Comparison of ENCODE assay signal across 18 cellular contexts in the genomic region with DNA sequence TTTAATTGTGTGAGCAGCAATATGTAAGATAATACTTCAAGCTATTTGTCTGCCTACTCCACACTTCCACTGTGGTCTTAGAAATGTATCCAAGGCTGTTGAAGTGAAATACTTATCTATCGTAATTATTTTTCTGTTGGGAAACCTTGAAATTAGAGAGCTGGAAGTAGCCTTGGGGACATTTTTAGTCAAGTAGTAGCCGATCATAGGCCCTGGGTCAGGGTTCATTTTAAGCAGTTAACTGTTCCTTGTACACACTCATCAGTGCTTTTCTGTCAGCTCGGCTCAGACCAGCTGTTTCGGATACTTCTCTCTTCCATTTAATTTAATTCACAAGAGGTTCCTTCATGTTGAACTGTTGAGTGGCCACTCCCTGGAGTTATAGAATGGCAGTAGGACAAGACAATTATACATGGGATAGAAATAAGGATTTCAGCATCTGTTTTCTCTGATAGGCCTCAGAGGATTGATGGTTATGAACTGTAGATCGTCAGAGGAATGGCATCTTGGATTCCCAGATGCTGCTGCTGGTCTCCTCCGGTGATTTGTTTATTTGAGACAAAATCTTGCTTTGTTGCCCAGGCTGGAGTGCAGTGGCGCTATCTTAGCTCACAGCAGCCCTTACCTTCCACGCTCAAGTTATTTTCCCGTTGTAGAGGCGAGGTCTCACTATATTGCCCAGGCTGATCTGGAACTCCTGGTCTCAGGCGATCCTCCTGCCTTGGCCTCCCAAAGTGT. TPM values are rescaled to one million over a fixed set of nuclear protein-coding genes. Genes with fewer than 3 reads are reported as not detected.
DNase-seq lines count a peak whose midpoint lies in the region; ATAC-seq, FAIRE-seq and TF ChIP-seq lines count a peak whose summit lies in the region.
"Had no signal": no experiment of that assay in that cellular context is flagged by ENCODE, and none has a peak within 500 bp of the region (broad histone marks: within the 10 kb centered on the region; RNA-seq: fewer than 3 reads in every experiment).

No MANE protein-coding gene starts in this region.

- no peak for ATAC-seq in HepG2

- intact Hi-C loops in MCF 10A (cut with micrococcal nuclease): no loop called here
- intact Hi-C loops in breast epithelium (cut with DNase I; ENCODE audit: low total_unique reads): no loop called here
- intact Hi-C loops in adrenal gland (cut with DNase I): no loop called here
- intact Hi-C loops in HepG2 (cut with micrococcal nuclease; ENCODE audit: unreplicated experiment): no loop called here
- intact Hi-C loops in activated CD4-positive, alpha-beta memory T cell treated with anti-CD3 and anti-CD28 coated beads for 36 hours (cut with micrococcal nuclease): no loop called here

- H3K4me3 Mint-ChIP-seq in MCF 10A (ENCODE audit: unreplicated experiment): no peak overlapping the region
- no peak overlapping the region for H3K4me3 Mint-ChIP-seq in activated CD4-positive, alpha-beta memory T cell treated with anti-CD3 and anti-CD28 coated beads for 36 hours
- H3K4me3 Mint-ChIP-seq: neural progenitor cell had no signal

- no peak for FAIRE-seq in HepG2 (lab: Jason Lieb, UNC)
- FAIRE-seq: GM12892, GM19239 had no signal

- peak overlapping the region in 1 of 2 donors; percentile 53 for H3K27ac ChIP-seq in breast epithelium
- H3K27ac ChIP-seq in adrenal gland: peak overlapping the region in 3 of 5 donors; percentile 22 to 49 (median 43)
- H3K27ac ChIP-seq in HepG2 (ENCODE audit: extremely low read length, insufficient read depth, low read length): no peak overlapping the region
- peak overlapping the region; percentile 82 for H3K27ac ChIP-seq in suprapubic skin
- no peak overlapping the region for H3K27ac ChIP-seq in WERI-Rb-1
- H3K27ac ChIP-seq: A549, neural progenitor cell had no signal

- H3K36me3 Mint-ChIP-seq in MCF 10A (ENCODE audit: insufficient read depth, unreplicated experiment): peaks cover 4% of the 10 kb centered on the region
- peaks cover 1% of the 10 kb centered on the region for H3K36me3 Mint-ChIP-seq in activated CD4-positive, alpha-beta memory T cell treated with anti-CD3 and anti-CD28 coated beads for 36 hours

- no peak overlapping the region for H3K4me2 ChIP-seq in HepG2 (ENCODE audit: low read depth, low read length)
- H3K4me2 ChIP-seq: A549, neural progenitor cell had no signal

- TF ChIP-seq EP300 in HepG2 (IDR thresholded peaks at IDR 0.05; ENCODE audit: low read depth in 2 of 2, low read length in 2 of 2) (no peak), HepG2 (CRISPR knock-in tag; IDR thresholded peaks at IDR 0.05; ENCODE audit: borderline replicate concordance) (no peak), suprapubic skin (IDR thresholded peaks at IDR 0.05) (no peak)

- no peaks in the 10 kb centered on the region for H3K9me3 ChIP-seq in breast epithelium
- H3K9me3 ChIP-seq in adrenal gland (replicated peaks in 1 of 3): no peaks in the 10 kb centered on the region
- H3K9me3 ChIP-seq in HepG2 (ENCODE audit: low read length): no peaks in the 10 kb centered on the region
- no peaks in the 10 kb centered on the region for H3K9me3 ChIP-seq in suprapubic skin
- no peaks in the 10 kb centered on the region for H3K9me3 ChIP-seq in WERI-Rb-1 (ENCODE audit: severe bottlenecking)
- H3K9me3 ChIP-seq: A549, tibial nerve had no signal

- TF ChIP-seq POLR2A in breast epithelium (IDR thresholded peaks at IDR 0.05) (no peak), adrenal gland (IDR thresholded peaks at IDR 0.05) (no peak), HepG2 (IDR thresholded peaks at IDR 0.05; ENCODE audit: insufficient read depth in 1 of 2, low read depth in 2 of 2, low read length in 2 of 2) (no peak), suprapubic skin (IDR thresholded peaks at IDR 0.05) (no peak)

- H3K27me3 Mint-ChIP-seq in MCF 10A (ENCODE audit: insufficient read depth, unreplicated experiment): no peaks in the 10 kb centered on the region
- H3K27me3 Mint-ChIP-seq in activated CD4-positive, alpha-beta memory T cell treated with anti-CD3 and anti-CD28 coated beads for 36 hours: no peaks in the 10 kb centered on the region

- TF ChIP-seq RAD21 in HepG2 (CRISPR knock-in tag; IDR thresholded peaks at IDR 0.05): no peak

- H3K9ac ChIP-seq in HepG2 (ENCODE audit: insufficient read depth, low read depth, low read length): no peak overlapping the region
- H3K9ac ChIP-seq: neural progenitor cell had no signal

- in situ Hi-C loops in HepG2 (cut with HindIII; ENCODE audit: extremely low pct_ligation_motif_present, low pct_unique_long_range_greater_than_20kb): no loop called here

- H3K36me3 ChIP-seq in breast epithelium (no peaks in the 10 kb centered on the region), adrenal gland (replicated peaks in 1 of 2) (no peaks in the 10 kb centered on the region), HepG2 (replicated peaks in 1 of 2; ENCODE audit: control insufficient read depth in 1 of 2, insufficient read depth in 2 of 2, low read length in 2 of 2) (no peaks in the 10 kb centered on the region; a peak in 2 of 5 replicates), suprapubic skin (no peaks in the 10 kb centered on the region), WERI-Rb-1 (no peaks in the 10 kb centered on the region)
- H3K36me3 ChIP-seq: neural progenitor cell, tibial nerve had no signal

- TF ChIP-seq CTCF in MCF 10A (IDR thresholded peaks at IDR 0.05; ENCODE audit: unreplicated experiment): no peak
- TF ChIP-seq CTCF in breast epithelium (IDR thresholded peaks at IDR 0.05): no peak
- no peak for TF ChIP-seq CTCF in adrenal gland (IDR thresholded peaks at IDR 0.05)
- no peak for TF ChIP-seq CTCF in HepG2 (CRISPR knock-in tag; IDR thresholded peaks at IDR 0.05)
- no peak for TF ChIP-seq CTCF in suprapubic skin (IDR thresholded peaks at IDR 0.05)
- no peak for TF ChIP-seq CTCF in WERI-Rb-1 (IDR thresholded peaks at IDR 0.05; ENCODE audit: low read depth, low read length)

- H3K4me1 ChIP-seq in breast epithelium (peaks cover 0 to 5% of the 10 kb centered on the region in 2 donors), adrenal gland (replicated peaks in 1 of 2) (peaks cover 59 to 80% of the 10 kb centered on the region in 2 donors), HepG2 (ENCODE audit: insufficient read depth, low read length) (peaks cover 70% of the 10 kb centered on the region), suprapubic skin (peaks cover 90% of the 10 kb centered on the region)

- H3K4me3 ChIP-seq in breast epithelium (no peak overlapping the region), adrenal gland (no peak overlapping the region), HepG2 (replicated peaks in 1 of 3; ENCODE audit: insufficient read depth in 1 of 3, low read depth in 2 of 3, low read length in 3 of 3) (no peak overlapping the region), suprapubic skin (no peak overlapping the region), WERI-Rb-1 (ENCODE audit: low read depth, low read length) (no peak overlapping the region)
- H3K4me3 ChIP-seq: A549, neural progenitor cell, tibial nerve had no signal

- CTCF ChIA-PET in MCF 10A (lab: Yijun Ruan, JAX) (interaction anchor here (0.6 to 2.3 kb wide), 9 partner anchors 11 to 117 kb away, joined by 3 to 7 read pairs (median 4); a partner anchor contains a TSS), HepG2 (lab: Yijun Ruan, JAX; ENCODE audit: low intra/inter-chr PET ratio, low total read pairs) (no interaction called here)
- CTCF ChIA-PET in activated CD4-positive, alpha-beta memory T cell treated with anti-CD3 and anti-CD28 coated beads for 36 hours (lab: Charles Lee): interaction anchor here (0.6 to 2.0 kb wide), 5 partner anchors 9 to 1165 kb away, joined by 3 to 5 read pairs (median 4); a partner anchor contains a TSS

- POLR2A ChIA-PET in MCF 10A (lab: Yijun Ruan, JAX) (interaction anchor here (0.8 to 14.2 kb wide), 13 partner anchors 8 to 79 kb away, joined by 3 to 366 read pairs (median 23); a partner anchor contains a TSS), HepG2 (lab: Yijun Ruan, JAX) (interaction anchor here (0.8 to 1.1 kb wide), 2 partner anchors 17 to 34 kb away, joined by 3 read pairs; a partner anchor contains a TSS)
- POLR2A ChIA-PET in activated CD4-positive, alpha-beta memory T cell treated with anti-CD3 and anti-CD28 coated beads for 36 hours (lab: Charles Lee): no interaction called here

- BruUV-seq in MCF 10A (replicated peaks; lab: Mats Ljungman, UMichigan) (no TSS peak), HepG2 (replicated peaks; lab: Mats Ljungman, UMichigan) (no TSS peak)

- peaks cover 99% of the 10 kb centered on the region for H3K79me2 ChIP-seq in HepG2 (ENCODE audit: insufficient read depth, low read length)

- H3K4me1 Mint-ChIP-seq in MCF 10A (ENCODE audit: insufficient read depth, unreplicated experiment): peaks cover 68% of the 10 kb centered on the region
- peaks cover 90% of the 10 kb centered on the region for H3K4me1 Mint-ChIP-seq in activated CD4-positive, alpha-beta memory T cell treated with anti-CD3 and anti-CD28 coated beads for 36 hours (ENCODE audit: low read depth)

- H3K27me3 ChIP-seq in breast epithelium: no peaks in the 10 kb centered on the region
- H3K27me3 ChIP-seq in adrenal gland: no peaks in the 10 kb centered on the region
- no peaks in the 10 kb centered on the region for H3K27me3 ChIP-seq in HepG2 (ENCODE audit: control insufficient read depth in 1 of 2, insufficient read depth in 2 of 2, low read length in 2 of 2)
- H3K27me3 ChIP-seq in suprapubic skin: no peaks in the 10 kb centered on the region
- H3K27me3 ChIP-seq in WERI-Rb-1 (ENCODE audit: insufficient read depth, low read depth, severe bottlenecking): no peaks in the 10 kb centered on the region
- H3K27me3 ChIP-seq: neural progenitor cell, tibial nerve had no signal

- H3K9me3 Mint-ChIP-seq in MCF 10A (ENCODE audit: unreplicated experiment): no peaks in the 10 kb centered on the region
- no peaks in the 10 kb centered on the region for H3K9me3 Mint-ChIP-seq in activated CD4-positive, alpha-beta memory T cell treated with anti-CD3 and anti-CD28 coated beads for 36 hours
- H3K9me3 Mint-ChIP-seq: neural progenitor cell had no signal

- DNase-seq in MCF 10A (ENCODE audit: unreplicated experiment) (no peak), breast epithelium (ENCODE audit: low spot score in 2 of 2) (no peak), adrenal gland (no peak), HepG2 (ENCODE audit: low spot score) (no peak), suprapubic skin (ENCODE audit: low spot score in 2 of 2) (no peak), WERI-Rb-1 (no peak)
- no peak for DNase-seq in activated CD4-positive, alpha-beta memory T cell treated with anti-CD3 and anti-CD28 coated beads for 36 hours
- no peak for DNase-seq in activated CD8-positive, alpha-beta memory T cell treated with anti-CD3 and anti-CD28 coated beads, Interleukin-2, amount 50 U/mL, for 4 hours
- DNase-seq: activated CD4-positive, alpha-beta T cell treated with anti-CD3 and anti-CD28 coated beads for 48 hours; DMS153; effector memory CD4-positive, alpha-beta T cell; kidney glomerular epithelial cell; NCI-H2107 had no signal

- H3K27ac Mint-ChIP-seq in MCF 10A (ENCODE audit: low read depth, unreplicated experiment): peak overlapping the region; percentile 41
- no peak overlapping the region for H3K27ac Mint-ChIP-seq in activated CD4-positive, alpha-beta memory T cell treated with anti-CD3 and anti-CD28 coated beads for 36 hours
- H3K27ac Mint-ChIP-seq: neural progenitor cell had no signal

- 66 to 75% (median 67%) methylated on average over 11 of the region's 11 CpGs for WGBS in adrenal gland, 4 donors
- 87% methylated on average over 11 of the region's 11 CpGs for WGBS in HepG2 (ENCODE audit: low lambda C conversion rate)
- WGBS in suprapubic skin: 57% methylated on average over 11 of the region's 11 CpGs

- H2AFZ ChIP-seq in HepG2 (ENCODE audit: low read length): no peak overlapping the region
- H2AFZ ChIP-seq: neural progenitor cell had no signal

- H4K20me1 ChIP-seq in HepG2 (ENCODE audit: insufficient read depth, low read length): peaks cover 54% of the 10 kb centered on the region

RNA-seq across cellular contexts. Expression of a gene that starts 17.2 kb away (rescaled TPM):
- 59.0 and 70.2 TPM in 2 replicates for total RNA-seq in MCF 10A (2022)
- 10 to 100 TPM; 70.4 to 88.7 (median 76.7) TPM for total RNA-seq in breast epithelium
- total RNA-seq in adrenal gland: 10 to 100 TPM; 26.4 to 49.2 (median 40.0) TPM
- 10 to 100 TPM; 23.0 to 30.5 (median 29.9) TPM for polyA plus RNA-seq in adrenal gland
- 55.9 and 61.2 TPM in 2 replicates for total RNA-seq in HepG2 (2016; rRNA removed; fragmentation: Illumina TruSeq; extraction: Trizol)
- total RNA-seq in HepG2 (2016; cell fraction: cytosol; rRNA removed; fragmentation: Illumina TruSeq; extraction: Trizol; ENCODE audit: low read depth): 201 and 217 TPM in 2 replicates
- total RNA-seq in HepG2 (2016; cell fraction: insoluble cytoplasmic fraction; rRNA removed; fragmentation: Illumina TruSeq; extraction: Trizol): 52.9 and 64.6 TPM in 2 replicates
- 111 and 117 TPM in 2 replicates for total RNA-seq in HepG2 (2016; cell fraction: membrane; rRNA removed; fragmentation: Illumina TruSeq; extraction: Trizol)
- 87.7 and 94.7 TPM in 2 replicates for total RNA-seq in HepG2 (2016; cell fraction: nucleus; rRNA removed; fragmentation: Illumina TruSeq; extraction: Trizol)
- 14.3 and 16.0 TPM in 2 replicates for polyA plus RNA-seq in HepG2 (2011; rRNA removed)
- 10.3 and 13.3 TPM in 2 replicates for polyA plus RNA-seq in HepG2 (2011; cell fraction: cytosol; rRNA removed)
- polyA plus RNA-seq in HepG2 (2011; cell fraction: nucleus; rRNA removed): 39.8 and 44.5 TPM in 2 replicates
- 36.2 and 40.8 TPM in 2 replicates for polyA plus RNA-seq in HepG2 (2012)
- 10.3 and 13.7 TPM in 2 replicates for polyA plus RNA-seq in HepG2 (2016; cell fraction: cytosol; fragmentation: Illumina TruSeq; extraction: Trizol; ENCODE audit: low read depth)
- polyA plus RNA-seq in HepG2 (2016; cell fraction: insoluble cytoplasmic fraction; fragmentation: Illumina TruSeq; extraction: Trizol; ENCODE audit: low read depth): 42.1 and 42.7 TPM in 2 replicates
- 25.5 and 25.9 TPM in 2 replicates for polyA plus RNA-seq in HepG2 (2016; cell fraction: membrane; fragmentation: Illumina TruSeq; extraction: Trizol; ENCODE audit: low read depth)
- 86.8 and 90.5 TPM in 2 replicates for polyA plus RNA-seq in HepG2 (2016; cell fraction: nucleus; fragmentation: Illumina TruSeq; extraction: Trizol; ENCODE audit: insufficient read depth, low read depth)
- 30.9 and 34.8 TPM in 2 replicates for polyA minus RNA-seq in HepG2 (2011; rRNA and poly(A)+ RNA removed; ENCODE audit: low replicate concordance)
- polyA minus RNA-seq in HepG2 (2011; cell fraction: cytosol; rRNA and poly(A)+ RNA removed): 30.4 and 30.9 TPM in 2 replicates
- polyA minus RNA-seq in HepG2 (2011; cell fraction: nucleus; rRNA and poly(A)+ RNA removed): 88.7 and 110 TPM in 2 replicates
- 100 to 1,000 TPM in 1 of 4 donors, 10 to 100 TPM in 3; 43.2 to 105 (median 48.0) TPM for total RNA-seq in suprapubic skin
- 10 to 100 TPM; 46.1 to 48.9 TPM for total RNA-seq in activated CD4-positive, alpha-beta memory T cell treated with anti-CD3 and anti-CD28 coated beads for 36 hours

Comparison
In these comparisons a context has a peak if more than half of its experiments do, and no peak if none do; other contexts are left out.
1. H3K27ac ChIP-seq: peak in adrenal gland (3 of 5) and suprapubic skin (single experiment); none in HepG2 (single experiment) and WERI-Rb-1 (single experiment).